17 cellular contexts compared by ENCODE assay signal in genomic region chr10:102140913-102141540, GRCh38. TPM values are rescaled to one million over a fixed set of nuclear protein-coding genes. Genes with fewer than 3 reads are reported as not detected.
DNase-seq lines count a peak whose midpoint lies in the region; ATAC-seq and TF ChIP-seq lines count a peak whose summit lies in the region.
"Had no signal": no experiment of that assay in that cellular context is flagged by ENCODE, and none has a peak within 500 bp of the region (broad histone marks: within the 10 kb centered on the region; RNA-seq: fewer than 3 reads in every experiment).

No MANE protein-coding gene starts in this region.

- peaks cover 66 to 76% of the 10 kb centered on the region in 2 experiments for H3K36me3 ChIP-seq in mesenchymal stem cell (ENCODE audit: control insufficient read depth in 1 of 2, insufficient read depth in 2 of 2, low read depth in 1 of 2, low read length in 2 of 2)

- no peak overlapping the region for H3K27ac ChIP-seq in mesenchymal stem cell (ENCODE audit: low read length, poor library complexity, severe bottlenecking)
- H3K27ac ChIP-seq: SK-N-MC had no signal

- H2AFZ ChIP-seq in mesenchymal stem cell (ENCODE audit: low read depth, low read length), result no peak overlapping the region

- in situ Hi-C loops in GM13976 (cut with MboI; ENCODE audit: low sequenced_read_pairs, unreplicated experiment), result no loop called here

- no peak overlapping the region for H4K91ac ChIP-seq in mesenchymal stem cell (ENCODE audit: low read length)

- no peak overlapping the region for H3K9ac ChIP-seq in mesenchymal stem cell (ENCODE audit: low read length)

- no peak overlapping the region for H2BK120ac ChIP-seq in mesenchymal stem cell (ENCODE audit: low read depth, low read length)

- no peak overlapping the region for H2AK5ac ChIP-seq in mesenchymal stem cell (ENCODE audit: low read length, severe bottlenecking)

- no peak for ATAC-seq in HG03460 (IDR thresholded peaks at IDR 0.05; ENCODE audit: unreplicated experiment)

- H3K4me3 Mint-ChIP-seq in activated naive CD8-positive, alpha-beta T cell, result no peak overlapping the region
- H3K4me3 Mint-ChIP-seq in activated naive CD8-positive, alpha-beta T cell treated with anti-CD3 and anti-CD28 coated beads for 36 hours, result no peak overlapping the region
- H3K4me3 Mint-ChIP-seq in activated T-helper 1 cell treated with anti-CD3 and anti-CD28 coated beads, Interleukin-12 subunit alpha, Interleukin-12 subunit beta, Interleukin-2, Interleukin-4 antibody, amounts not matched to agents 30 ng/mL and 10 ng/mL and 1 ng/mL, durations not matched to agents 14 hours and 24 hours and 36 hours, result no peak overlapping the region

- no peak for TF ChIP-seq CTCF in GM13976 (IDR thresholded peaks at IDR 0.05; ENCODE audit: borderline replicate concordance, control extremely low read depth, extremely low read depth, insufficient read depth, missing control alignments)

- no peaks in the 10 kb centered on the region for H3K27me3 ChIP-seq in mesenchymal stem cell (ENCODE audit: control insufficient read depth in 1 of 2, insufficient read depth in 1 of 2, low read length in 2 of 2)

- no peak for DNase-seq in activated naive CD8-positive, alpha-beta T cell treated with anti-CD3 and anti-CD28 coated beads for 36 hours
- DNase-seq in GM13976 (ENCODE audit: low spot score) (peak; percentile 9), mesenchymal stem cell (no peak), NCI-H510A (lab: John Stamatoyannopoulos, UW) (no peak)
- no peak for DNase-seq in activated T-helper 1 cell treated with anti-CD3 and anti-CD28 coated beads, Interleukin-12 subunit alpha, Interleukin-12 subunit beta, Interleukin-2, Interleukin-4 antibody, amounts not matched to agents 30 ng/mL and 10 ng/mL and 1 ng/mL, durations not matched to agents 14 hours and 24 hours and 36 hours (ENCODE audit: low spot score)
- DNase-seq: C1 segment of cervical spinal cord, DMS 273 treated with DMSO at 0.1 percent for 48 hours, DND-41, KG1, MV-4-11, NCI-H1694 treated with DMSO at 0.1 percent for 48 hours, NCI-H510A treated with DMSO at 0.1 percent for 48 hours, NCI-H774, SHP77 had no signal

- no peak overlapping the region for H2BK5ac ChIP-seq in mesenchymal stem cell (ENCODE audit: low read depth, low read length, poor library complexity, severe bottlenecking)

- H3K4me2 ChIP-seq in mesenchymal stem cell (ENCODE audit: low read length, poor library complexity, severe bottlenecking), result no peak overlapping the region

- no peak overlapping the region for H3K4me3 ChIP-seq in mesenchymal stem cell (ENCODE audit: insufficient read depth in 1 of 2, low read depth in 1 of 2, low read length in 2 of 2)
- H3K4me3 ChIP-seq: SK-N-MC had no signal

- no peak overlapping the region for H3K4ac ChIP-seq in mesenchymal stem cell (ENCODE audit: low read depth in 1 of 2, low read length in 2 of 2)

- no peaks in the 10 kb centered on the region for H3K9me3 Mint-ChIP-seq in activated naive CD8-positive, alpha-beta T cell (ENCODE audit: low read depth)
- H3K9me3 Mint-ChIP-seq in activated naive CD8-positive, alpha-beta T cell treated with anti-CD3 and anti-CD28 coated beads for 36 hours, result no peaks in the 10 kb centered on the region
- H3K9me3 Mint-ChIP-seq in activated T-helper 1 cell treated with anti-CD3 and anti-CD28 coated beads, Interleukin-12 subunit alpha, Interleukin-12 subunit beta, Interleukin-2, Interleukin-4 antibody, amounts not matched to agents 30 ng/mL and 10 ng/mL and 1 ng/mL, durations not matched to agents 14 hours and 24 hours and 36 hours, result no peaks in the 10 kb centered on the region

- no peak overlapping the region for H3K14ac ChIP-seq in mesenchymal stem cell (ENCODE audit: low read length in 2 of 2)

- no peak overlapping the region for H3K23ac ChIP-seq in mesenchymal stem cell (ENCODE audit: low read length in 2 of 2)

- peaks cover 19% of the 10 kb centered on the region for H3K4me1 Mint-ChIP-seq in activated naive CD8-positive, alpha-beta T cell (ENCODE audit: low read depth)
- peaks cover 21% of the 10 kb centered on the region for H3K4me1 Mint-ChIP-seq in activated naive CD8-positive, alpha-beta T cell treated with anti-CD3 and anti-CD28 coated beads for 36 hours
- peaks cover 12% of the 10 kb centered on the region for H3K4me1 Mint-ChIP-seq in activated T-helper 1 cell treated with anti-CD3 and anti-CD28 coated beads, Interleukin-12 subunit alpha, Interleukin-12 subunit beta, Interleukin-2, Interleukin-4 antibody, amounts not matched to agents 30 ng/mL and 10 ng/mL and 1 ng/mL, durations not matched to agents 14 hours and 24 hours and 36 hours (ENCODE audit: low read depth)

- no peaks in the 10 kb centered on the region for H3K9me3 ChIP-seq in mesenchymal stem cell (ENCODE audit: control insufficient read depth, low read length)

- intact Hi-C loops in activated T-helper 1 cell treated with anti-CD3 and anti-CD28 coated beads, Interleukin-12 subunit alpha, Interleukin-12 subunit beta, Interleukin-2, Interleukin-4 antibody, amounts not matched to agents 30 ng/mL and 10 ng/mL and 1 ng/mL, durations not matched to agents 14 hours and 24 hours and 36 hours (cut with micrococcal nuclease), result no loop called here

- H3K4me1 ChIP-seq in mesenchymal stem cell (ENCODE audit: control insufficient read depth, insufficient read depth, low read depth, low read length), result peaks cover 8% of the 10 kb centered on the region

- H4K8ac ChIP-seq in mesenchymal stem cell (ENCODE audit: low read length), result peak overlapping the region; percentile 73

- no peaks in the 10 kb centered on the region for H3K27me3 Mint-ChIP-seq in activated naive CD8-positive, alpha-beta T cell
- no peaks in the 10 kb centered on the region for H3K27me3 Mint-ChIP-seq in activated naive CD8-positive, alpha-beta T cell treated with anti-CD3 and anti-CD28 coated beads for 36 hours
- H3K27me3 Mint-ChIP-seq in activated T-helper 1 cell treated with anti-CD3 and anti-CD28 coated beads, Interleukin-12 subunit alpha, Interleukin-12 subunit beta, Interleukin-2, Interleukin-4 antibody, amounts not matched to agents 30 ng/mL and 10 ng/mL and 1 ng/mL, durations not matched to agents 14 hours and 24 hours and 36 hours (ENCODE audit: insufficient read depth), result no peaks in the 10 kb centered on the region

- peak overlapping the region; percentile 41 for H2BK15ac ChIP-seq in mesenchymal stem cell (ENCODE audit: low read depth, poor library complexity, severe bottlenecking)

- peaks cover 10% of the 10 kb centered on the region for H3K36me3 Mint-ChIP-seq in activated naive CD8-positive, alpha-beta T cell
- H3K36me3 Mint-ChIP-seq in activated naive CD8-positive, alpha-beta T cell treated with anti-CD3 and anti-CD28 coated beads for 36 hours, result peaks cover 55% of the 10 kb centered on the region
- peaks cover 54% of the 10 kb centered on the region for H3K36me3 Mint-ChIP-seq in activated T-helper 1 cell treated with anti-CD3 and anti-CD28 coated beads, Interleukin-12 subunit alpha, Interleukin-12 subunit beta, Interleukin-2, Interleukin-4 antibody, amounts not matched to agents 30 ng/mL and 10 ng/mL and 1 ng/mL, durations not matched to agents 14 hours and 24 hours and 36 hours (ENCODE audit: low read depth)

- H3K18ac ChIP-seq in mesenchymal stem cell (ENCODE audit: low read depth in 1 of 2, low read length in 2 of 2), result no peak overlapping the region

- H3K79me1 ChIP-seq in mesenchymal stem cell (replicated peaks; ENCODE audit: low read length, poor library complexity, severe bottlenecking), result peaks cover 35% of the 10 kb centered on the region

- 96% methylated on average over 5 of the region's 5 CpGs for WGBS in mesenchymal stem cell

- no peak overlapping the region for H2BK12ac ChIP-seq in mesenchymal stem cell (ENCODE audit: low read length in 2 of 2)

- peak overlapping the region; percentile 34 for H3K27ac Mint-ChIP-seq in activated naive CD8-positive, alpha-beta T cell
- H3K27ac Mint-ChIP-seq in activated naive CD8-positive, alpha-beta T cell treated with anti-CD3 and anti-CD28 coated beads for 36 hours, result no peak overlapping the region
- H3K27ac Mint-ChIP-seq in activated T-helper 1 cell treated with anti-CD3 and anti-CD28 coated beads, Interleukin-12 subunit alpha, Interleukin-12 subunit beta, Interleukin-2, Interleukin-4 antibody, amounts not matched to agents 30 ng/mL and 10 ng/mL and 1 ng/mL, durations not matched to agents 14 hours and 24 hours and 36 hours, result peak overlapping the region; percentile 2

RNA-seq across cellular contexts. Expression of gene PPRC1, which starts 8.2 kb away (rescaled TPM):
- total RNA-seq in activated naive CD8-positive, alpha-beta T cell treated with anti-CD3 and anti-CD28 coated beads for 36 hours, result 100 to 1,000 TPM; 104 to 111 TPM
- total RNA-seq in activated T-helper 1 cell treated with anti-CD3 and anti-CD28 coated beads, Interleukin-12 subunit alpha, Interleukin-12 subunit beta, Interleukin-2, Interleukin-4 antibody, amounts not matched to agents 30 ng/mL and 10 ng/mL and 1 ng/mL, durations not matched to agents 14 hours and 24 hours and 36 hours, result 112 and 115 TPM in 2 replicates
- 25.0 TPM for polyA plus RNA-seq in mesenchymal stem cell (2013, experiment 1 of 2)
- 23.2 TPM for polyA plus RNA-seq in mesenchymal stem cell (2013, experiment 2 of 2)

RNA-seq across cellular contexts. Expression of gene NOLC1, which starts 11.2 kb away (rescaled TPM):
- 100 to 1,000 TPM; 337 to 346 TPM for total RNA-seq in activated naive CD8-positive, alpha-beta T cell treated with anti-CD3 and anti-CD28 coated beads for 36 hours
- total RNA-seq in activated T-helper 1 cell treated with anti-CD3 and anti-CD28 coated beads, Interleukin-12 subunit alpha, Interleukin-12 subunit beta, Interleukin-2, Interleukin-4 antibody, amounts not matched to agents 30 ng/mL and 10 ng/mL and 1 ng/mL, durations not matched to agents 14 hours and 24 hours and 36 hours, result 260 and 271 TPM in 2 replicates
- 45.7 TPM for polyA plus RNA-seq in mesenchymal stem cell (2013, experiment 1 of 2)
- polyA plus RNA-seq in mesenchymal stem cell (2013, experiment 2 of 2), result 46.3 TPM

RNA-seq across cellular contexts. Expression of gene LDB1, which starts 20.9 kb away (rescaled TPM):
- total RNA-seq in activated naive CD8-positive, alpha-beta T cell treated with anti-CD3 and anti-CD28 coated beads for 36 hours, result 10 to 100 TPM; 68.0 to 71.5 TPM
- total RNA-seq in activated T-helper 1 cell treated with anti-CD3 and anti-CD28 coated beads, Interleukin-12 subunit alpha, Interleukin-12 subunit beta, Interleukin-2, Interleukin-4 antibody, amounts not matched to agents 30 ng/mL and 10 ng/mL and 1 ng/mL, durations not matched to agents 14 hours and 24 hours and 36 hours, result 78.6 and 87.1 TPM in 2 replicates
- polyA plus RNA-seq in mesenchymal stem cell (2013, experiment 1 of 2), result 84.4 TPM
- polyA plus RNA-seq in mesenchymal stem cell (2013, experiment 2 of 2), result 79.9 TPM
